ENCODE assay signal across 1 cellular context in genomic region chr1:54764132-54764921, GRCh38.
TF ChIP-seq lines count a peak whose summit lies in the region.

TSS of gene PARS2 (minus strand) at chr1:54764523. CDS start at chr1:54759161, 5,362 bp downstream.

TF ChIP-seq in HepG2, 621 proteins besides CTCF, POLR2A, EP300 and RAD21 (continued from another document and continues in another):
- no peak for TF ChIP-seq TIGD3 (CRISPR knock-in tag; IDR thresholded peaks at IDR 0.05; ENCODE audit: borderline replicate concordance)
- no peak for TF ChIP-seq NFRKB (IDR thresholded peaks at IDR 0.05)
- peak; percentile 65 for TF ChIP-seq ZNF883 (CRISPR knock-in tag; IDR thresholded peaks at IDR 0.05; ENCODE audit: not compliant biosample characterization)
- TF ChIP-seq JDP2 (CRISPR knock-in tag; IDR thresholded peaks at IDR 0.05; ENCODE audit: borderline replicate concordance) = no peak
- no peak for TF ChIP-seq CCDC6 (CRISPR knock-in tag; IDR thresholded peaks at IDR 0.05)
- TF ChIP-seq ZNF652 (CRISPR knock-in tag; IDR thresholded peaks at IDR 0.05; ENCODE audit: borderline replicate concordance, low read depth) = no peak
- peak; percentile 79 for TF ChIP-seq BORCS8-MEF2B (CRISPR knock-in tag; IDR thresholded peaks at IDR 0.05)
- TF ChIP-seq ZNF614 (CRISPR knock-in tag; IDR thresholded peaks at IDR 0.05; ENCODE audit: borderline replicate concordance) = no peak; the same call in 1 of the 2 replicates
- no peak for TF ChIP-seq KDM5A (IDR thresholded peaks at IDR 0.05; ENCODE audit: borderline replicate concordance, low read length)
- peak; percentile 57 for TF ChIP-seq BHLHE40 (IDR thresholded peaks at IDR 0.05; ENCODE audit: low read length)
- TF ChIP-seq SMYD3 (CRISPR knock-in tag; IDR thresholded peaks at IDR 0.05) = 0 out of 2 replicates have a peak, but pooled peaks have one; percentile 27
- TF ChIP-seq PRMT3 (CRISPR knock-in tag; IDR thresholded peaks at IDR 0.05; ENCODE audit: borderline replicate concordance, low read depth) = no peak
- no peak for TF ChIP-seq ISL2 (CRISPR knock-in tag; IDR thresholded peaks at IDR 0.05)
- 0 out of 2 replicates have a peak, but pooled peaks have one; percentile 32 for TF ChIP-seq WIZ (CRISPR knock-in tag; IDR thresholded peaks at IDR 0.05)
- peak; percentile 45; the same call in 1 of the 2 replicates for TF ChIP-seq RXRA (CRISPR knock-in tag; IDR thresholded peaks at IDR 0.05)
- peak; percentile 99; the same call in 1 of the 2 replicates for TF ChIP-seq DMTF1 (CRISPR knock-in tag; IDR thresholded peaks at IDR 0.05)
- 0 out of 2 replicates have a peak, but pooled peaks have one; percentile 14 for TF ChIP-seq HOXD1 (CRISPR knock-in tag; IDR thresholded peaks at IDR 0.05)
- TF ChIP-seq GLMP (CRISPR knock-in tag; IDR thresholded peaks at IDR 0.05; ENCODE audit: borderline replicate concordance) = no peak
- no peak for TF ChIP-seq SNAPC5 (CRISPR knock-in tag; IDR thresholded peaks at IDR 0.05; ENCODE audit: borderline replicate concordance)
- no peak for TF ChIP-seq PRDM10 (CRISPR knock-in tag; IDR thresholded peaks at IDR 0.05; ENCODE audit: low read depth)
- TF ChIP-seq THAP7 (CRISPR knock-in tag; IDR thresholded peaks at IDR 0.05) = no peak
- 0 out of 2 replicates have a peak, but pooled peaks have one; percentile 12 for TF ChIP-seq ZNF33B (CRISPR knock-in tag; IDR thresholded peaks at IDR 0.05)
- no peak for TF ChIP-seq SKIL (CRISPR knock-in tag; IDR thresholded peaks at IDR 0.05; ENCODE audit: borderline replicate concordance)
- TF ChIP-seq MAZ (IDR thresholded peaks at IDR 0.05; ENCODE audit: borderline replicate concordance, low read depth, low read length) = 0 out of 2 replicates have a peak, but pooled peaks have one; percentile 45
- TF ChIP-seq MAZ (CRISPR knock-in tag; IDR thresholded peaks at IDR 0.05; ENCODE audit: low read depth) = peak; percentile 93
- TF ChIP-seq ZNF761 (CRISPR knock-in tag; conservative IDR thresholded peaks at IDR 0.05) = no peak
- no peak for TF ChIP-seq ZBTB14 (CRISPR knock-in tag; IDR thresholded peaks at IDR 0.05)
- TF ChIP-seq ZBTB38 (CRISPR knock-in tag; IDR thresholded peaks at IDR 0.05) = peak; percentile 72; the same call in 1 of the 2 replicates
- TF ChIP-seq PHB2 (IDR thresholded peaks at IDR 0.05; ENCODE audit: partially characterized antibody) = no peak
- peak; percentile 32; the same call in 1 of the 2 replicates for TF ChIP-seq TGIF2 (CRISPR knock-in tag; IDR thresholded peaks at IDR 0.05)
- no peak for TF ChIP-seq ZNF281 (CRISPR knock-in tag; IDR thresholded peaks at IDR 0.05; ENCODE audit: borderline replicate concordance)
- no peak for TF ChIP-seq KDM3A (CRISPR knock-in tag; IDR thresholded peaks at IDR 0.05; ENCODE audit: low read depth)
- no peak; the same call in 1 of the 2 replicates for TF ChIP-seq ZGPAT (CRISPR knock-in tag; IDR thresholded peaks at IDR 0.05)
- TF ChIP-seq MTF2 (CRISPR knock-in tag; IDR thresholded peaks at IDR 0.05; ENCODE audit: borderline replicate concordance) = no peak
- TF ChIP-seq SIN3B (IDR thresholded peaks at IDR 0.05; ENCODE audit: low read length) = no peak
- TF ChIP-seq PRDM4 (CRISPR knock-in tag; IDR thresholded peaks at IDR 0.05; ENCODE audit: borderline replicate concordance) = no peak
